In genomic region chr5:141969783-141970741, GRCh38 we compare ENCODE assay signal across 8 cellular contexts. TPM values are rescaled to one million over a fixed set of nuclear protein-coding genes. Genes with fewer than 3 reads are reported as not detected.
DNase-seq lines count a peak whose midpoint lies in the region; ATAC-seq, FAIRE-seq and TF ChIP-seq lines count a peak whose summit lies in the region.

No MANE protein-coding gene starts in this region.

- H3K9me3 Mint-ChIP-seq in effector memory CD8-positive, alpha-beta T cell: no peaks in the 10 kb centered on the region
- no peaks in the 10 kb centered on the region for H3K9me3 Mint-ChIP-seq in natural killer cell treated with Interleukin-12 subunit alpha and Interleukin-12 subunit beta and Interleukin-15 and Interleukin-18, amount 100 ng/mL, for 72 hours

- H3K27me3 Mint-ChIP-seq in effector memory CD8-positive, alpha-beta T cell: no peaks in the 10 kb centered on the region
- no peaks in the 10 kb centered on the region for H3K27me3 Mint-ChIP-seq in natural killer cell treated with Interleukin-12 subunit alpha and Interleukin-12 subunit beta and Interleukin-15 and Interleukin-18, amount 100 ng/mL, for 72 hours

- TF ChIP-seq CTCF in AG10803 (conservative IDR thresholded peaks at IDR 0.05; ENCODE audit: low read length): no peak

- peaks cover 35% of the 10 kb centered on the region for H3K36me3 Mint-ChIP-seq in effector memory CD8-positive, alpha-beta T cell (ENCODE audit: insufficient read depth)
- H3K36me3 Mint-ChIP-seq in natural killer cell treated with Interleukin-12 subunit alpha and Interleukin-12 subunit beta and Interleukin-15 and Interleukin-18, amount 100 ng/mL, for 72 hours: peaks cover 7% of the 10 kb centered on the region

- H3K27ac Mint-ChIP-seq in effector memory CD8-positive, alpha-beta T cell: peak overlapping the region; percentile 98 to 99
- peak overlapping the region; percentile 97 for H3K27ac Mint-ChIP-seq in natural killer cell treated with Interleukin-12 subunit alpha and Interleukin-12 subunit beta and Interleukin-15 and Interleukin-18, amount 100 ng/mL, for 72 hours

- peak overlapping the region; percentile 91 to 93 for H3K4me3 Mint-ChIP-seq in effector memory CD8-positive, alpha-beta T cell
- H3K4me3 Mint-ChIP-seq in natural killer cell treated with Interleukin-12 subunit alpha and Interleukin-12 subunit beta and Interleukin-15 and Interleukin-18, amount 100 ng/mL, for 72 hours: peak overlapping the region; percentile 97

- peak; percentile 63 for ATAC-seq in GM18907 (IDR thresholded peaks at IDR 0.05; ENCODE audit: unreplicated experiment)
- peak; percentile 61 for ATAC-seq in HG03066 (IDR thresholded peaks at IDR 0.05; ENCODE audit: low read depth, unreplicated experiment)
- ATAC-seq in effector memory CD8-positive, alpha-beta T cell (replicated peaks): no peak
- no peak for ATAC-seq in natural killer cell treated with Interleukin-12 subunit alpha and Interleukin-12 subunit beta and Interleukin-15 and Interleukin-18, amount 100 ng/mL, for 72 hours

- FAIRE-seq in RCC 7860 (lab: Jason Lieb, UNC): peak; percentile 60

- H3K4me3 ChIP-seq in AG10803 (ENCODE audit: low read length): peak overlapping the region; percentile 87

- DNase-seq in AG10803 (ENCODE audit: low read depth) (peak; percentile 21), RCC 7860 (ENCODE audit: low spot score) (peak; percentile 31), NCI-H1105 treated with DMSO at 0.1 percent for 48 hours (lab: John Stamatoyannopoulos, UW) (no peak), NCI-H446 treated with DMSO at 0.1 percent for 48 hours (lab: John Stamatoyannopoulos, UW) (no peak)
- DNase-seq in effector memory CD8-positive, alpha-beta T cell: no peak
- no peak for DNase-seq in natural killer cell treated with Interleukin-12 subunit alpha and Interleukin-12 subunit beta and Interleukin-15 and Interleukin-18, amount 100 ng/mL, for 72 hours (ENCODE audit: low spot score)

- H3K4me1 Mint-ChIP-seq in effector memory CD8-positive, alpha-beta T cell (ENCODE audit: low read depth in 2 of 2): peaks cover 17 to 30% of the 10 kb centered on the region in 2 donors
- H3K4me1 Mint-ChIP-seq in natural killer cell treated with Interleukin-12 subunit alpha and Interleukin-12 subunit beta and Interleukin-15 and Interleukin-18, amount 100 ng/mL, for 72 hours (ENCODE audit: low read depth in 2 of 2): peaks cover 34 to 45% of the 10 kb centered on the region in 2 donors

RNA-seq across cellular contexts. Expression of gene RNF14, which starts 1.2 kb away (rescaled TPM):
- total RNA-seq in natural killer cell treated with Interleukin-12 subunit alpha and Interleukin-12 subunit beta and Interleukin-15 and Interleukin-18, amount 100 ng/mL, for 72 hours: 10 to 100 TPM; 38.2 to 43.5 TPM

RNA-seq across cellular contexts. Expression of gene PCDH12, which starts 12.1 kb away (rescaled TPM):
- total RNA-seq in natural killer cell treated with Interleukin-12 subunit alpha and Interleukin-12 subunit beta and Interleukin-15 and Interleukin-18, amount 100 ng/mL, for 72 hours: 1 to 10 TPM in 1 of 2 donors, under 1 TPM in 1; 0.28 to 1.3 TPM

RNA-seq across cellular contexts. Expression of gene GNPDA1, which starts 42.8 kb away (rescaled TPM):
- total RNA-seq in natural killer cell treated with Interleukin-12 subunit alpha and Interleukin-12 subunit beta and Interleukin-15 and Interleukin-18, amount 100 ng/mL, for 72 hours: 1 to 10 TPM; 9.0 to 9.6 TPM

RNA-seq across cellular contexts. Expression of gene DELE1, which starts 46.4 kb away (rescaled TPM):
- total RNA-seq in natural killer cell treated with Interleukin-12 subunit alpha and Interleukin-12 subunit beta and Interleukin-15 and Interleukin-18, amount 100 ng/mL, for 72 hours: 10 to 100 TPM; 70.9 to 93.6 TPM

Comparison
In these comparisons a context has a peak if more than half of its experiments do, and no peak if none do; other contexts are left out.
1. DNase-seq: peak in AG10803 (single experiment) and RCC 7860 (single experiment); none in effector memory CD8-positive, alpha-beta T cell (0 of 3), natural killer cell treated with Interleukin-12 subunit alpha and Interleukin-12 subunit beta and Interleukin-15 and Interleukin-18, amount 100 ng/mL, for 72 hours (single experiment), NCI-H1105 treated with DMSO at 0.1 percent for 48 hours (single experiment) and NCI-H446 treated with DMSO at 0.1 percent for 48 hours (single experiment).
2. ATAC-seq: peak in GM18907 (single experiment) and HG03066 (single experiment); none in effector memory CD8-positive, alpha-beta T cell (single experiment) and natural killer cell treated with Interleukin-12 subunit alpha and Interleukin-12 subunit beta and Interleukin-15 and Interleukin-18, amount 100 ng/mL, for 72 hours (0 of 2).